In the genomic region with DNA sequence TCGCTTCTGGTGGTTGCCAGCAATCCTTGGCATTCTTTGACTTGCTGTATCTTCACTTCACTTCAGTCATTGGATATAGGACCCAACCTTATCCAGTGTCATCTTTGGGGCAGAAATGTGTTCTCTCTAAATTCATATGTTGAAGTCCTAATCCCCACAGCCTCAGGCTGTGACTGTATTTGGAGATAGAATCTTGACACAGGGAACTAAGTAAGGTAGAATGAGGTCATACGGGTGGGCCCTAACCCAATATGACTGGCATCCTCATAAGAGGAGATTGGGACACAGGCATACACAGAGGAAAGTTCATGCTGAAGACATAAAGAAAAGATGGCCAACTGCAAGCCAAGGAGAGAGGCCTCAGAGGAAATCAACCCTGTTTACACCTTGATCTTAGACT, we compare ENCODE assay signal across 1 cellular context.
TF ChIP-seq lines count a peak whose summit lies in the region.

No MANE protein-coding gene starts in this region.

TF ChIP-seq in IMR-90, 13 proteins besides CTCF, POLR2A, EP300 and RAD21:
- TF ChIP-seq, protein P1, sequence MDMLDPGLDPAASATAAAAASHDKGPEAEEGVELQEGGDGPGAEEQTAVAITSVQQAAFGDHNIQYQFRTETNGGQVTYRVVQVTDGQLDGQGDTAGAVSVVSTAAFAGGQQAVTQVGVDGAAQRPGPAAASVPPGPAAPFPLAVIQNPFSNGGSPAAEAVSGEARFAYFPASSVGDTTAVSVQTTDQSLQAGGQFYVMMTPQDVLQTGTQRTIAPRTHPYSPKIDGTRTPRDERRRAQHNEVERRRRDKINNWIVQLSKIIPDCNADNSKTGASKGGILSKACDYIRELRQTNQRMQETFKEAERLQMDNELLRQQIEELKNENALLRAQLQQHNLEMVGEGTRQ (IDR thresholded peaks at IDR 0.05; ENCODE audit: low read depth, low read length), result no peak
- TF ChIP-seq RCOR1 (IDR thresholded peaks at IDR 0.05; ENCODE audit: insufficient replicate concordance, low read length) (no peak), MAZ (IDR thresholded peaks at IDR 0.05; ENCODE audit: borderline replicate concordance, low read depth, low read length) (no peak), MXI1 (IDR thresholded peaks at IDR 0.05; ENCODE audit: borderline replicate concordance, low read depth, low read length) (no peak), BHLHE40 (IDR thresholded peaks at IDR 0.05; ENCODE audit: low read depth, low read length) (no peak), NFE2L2 (IDR thresholded peaks at IDR 0.05; ENCODE audit: low read depth, low read length) (no peak), SMC3 (IDR thresholded peaks at IDR 0.05; ENCODE audit: low read depth, low read length) (no peak), CEBPB (IDR thresholded peaks at IDR 0.05; ENCODE audit: low read depth, low read length) (no peak), CHD1 (IDR thresholded peaks at IDR 0.05; ENCODE audit: low read depth, low read length) (no peak), RFX5 (IDR thresholded peaks at IDR 0.05; ENCODE audit: low read depth, low read length) (no peak), FOS (IDR thresholded peaks at IDR 0.05; ENCODE audit: low read depth, low read length) (no peak), MAFK (IDR thresholded peaks at IDR 0.05; ENCODE audit: low read depth, low read length) (no peak)
